In genomic region chr17:21218101-21218500, GRCh38 we compare ENCODE assay signal across 10 cellular contexts. TPM values are rescaled to one million over a fixed set of nuclear protein-coding genes. Genes with fewer than 3 reads are reported as not detected.
DNase-seq lines count a peak whose midpoint lies in the region; ATAC-seq and TF ChIP-seq lines count a peak whose summit lies in the region.
"Had no signal": no experiment of that assay in that cellular context is flagged by ENCODE, and none has a peak within 500 bp of the region (broad histone marks: within the 10 kb centered on the region; RNA-seq: fewer than 3 reads in every experiment).

No MANE protein-coding gene starts in this region.

- intact Hi-C loops in OCI-LY7 (cut with micrococcal nuclease; ENCODE audit: unreplicated experiment), result no loop called here

- no peaks in the 10 kb centered on the region for H3K9me2 ChIP-seq in OCI-LY7 (ENCODE audit: insufficient read depth, low read length)

- no peak overlapping the region for H3K4me3 ChIP-seq in OCI-LY7 (ENCODE audit: low read depth, low read length, poor library complexity, severe bottlenecking)
- H3K4me3 ChIP-seq in choroid plexus epithelial cell (ENCODE audit: low read depth, low read length), result no peak overlapping the region

- peaks cover 42% of the 10 kb centered on the region for H3K36me3 ChIP-seq in OCI-LY7 (ENCODE audit: insufficient read depth, low read length)

- no peak overlapping the region for H2AFZ ChIP-seq in OCI-LY7 (ENCODE audit: low read length)

- H3K27ac ChIP-seq in OCI-LY7 (ENCODE audit: low read depth, low read length, poor library complexity, severe bottlenecking), result no peak overlapping the region

- BruUV-seq in OCI-LY7 (replicated peaks; lab: Mats Ljungman, UMichigan), result no TSS peak

- DNase-seq in activated CD8-positive, alpha-beta memory T cell treated with anti-CD3 and anti-CD28 coated beads for 24 hours, result peak; percentile 61
- no peak for DNase-seq in activated CD8-positive, alpha-beta memory T cell treated with anti-CD3 and anti-CD28 coated beads, Interleukin-2, amount 50 U/mL, for 4 hours
- DNase-seq in OCI-LY7 (ENCODE audit: low spot score) (no peak), choroid plexus epithelial cell (ENCODE audit: low read depth) (peak; percentile 29), HCEC 1CT (no peak), NCI-H2227 treated with DMSO at 0.1 percent for 48 hours (lab: John Stamatoyannopoulos, UW) (no peak)
- DNase-seq in stimulated activated CD4-positive, alpha-beta T cell treated with anti-CD3 and anti-CD28 coated beads, TNF-alpha, amount 100 ng/mL, for 48 hours (ENCODE audit: low read depth in 3 of 3), result peak; percentile 19 to 34 (median 32)
- DNase-seq: activated naive CD8-positive, alpha-beta T cell treated with anti-CD3 and anti-CD28 coated beads, Interleukin-2, amount 10 ng/mL, durations not matched to agents 7 days and 5 days; effector memory CD8-positive, alpha-beta T cell had no signal

- peaks cover 2% of the 10 kb centered on the region; the same call in 1 of the 2 replicates for H4K20me1 ChIP-seq in OCI-LY7 (ENCODE audit: insufficient read depth, low read length)

- CTCF ChIA-PET in OCI-LY7 (lab: Charles Lee; ENCODE audit: unreplicated experiment), result no interaction called here

- H3K4me2 ChIP-seq in OCI-LY7 (ENCODE audit: low read length), result no peak overlapping the region

- TF ChIP-seq CTCF in OCI-LY7 (conservative IDR thresholded peaks at IDR 0.05; ENCODE audit: low read length) (peak; percentile 37; the same call in 1 of the 2 replicates), choroid plexus epithelial cell (conservative IDR thresholded peaks at IDR 0.05; ENCODE audit: low read depth, low read length) (peak; percentile 3)

- H3K79me2 ChIP-seq in OCI-LY7 (ENCODE audit: insufficient read depth, low read depth, low read length), result peaks cover 18% of the 10 kb centered on the region

- POLR2A ChIA-PET in OCI-LY7 (lab: Charles Lee), result no interaction called here

- ATAC-seq in HG03469 (IDR thresholded peaks at IDR 0.05; ENCODE audit: unreplicated experiment), result no peak
- ATAC-seq: effector memory CD8-positive, alpha-beta T cell had no signal

- peaks cover 7% of the 10 kb centered on the region for H3K4me1 ChIP-seq in OCI-LY7 (ENCODE audit: insufficient read depth, low read length, poor library complexity, severe bottlenecking)

- 0 out of 2 replicates have a peak, but pooled peaks cover 4% of the 10 kb centered on the region for H3K9me3 ChIP-seq in OCI-LY7 (ENCODE audit: low read length)

RNA-seq across cellular contexts. Expression of gene TMEM11, which starts 4.1 kb away (rescaled TPM):
- 26.8 and 27.3 TPM in 2 replicates for total RNA-seq in OCI-LY7 (2014; rRNA removed; shearing (Covaris generic))
- total RNA-seq in OCI-LY7 (2022), result 32.7 and 34.0 TPM in 2 replicates

RNA-seq across cellular contexts. Expression of gene NATD1, which starts 35.1 kb away (rescaled TPM):
- 0.41 and 0.85 TPM in 2 replicates for total RNA-seq in OCI-LY7 (2014; rRNA removed; shearing (Covaris generic))
- total RNA-seq in OCI-LY7 (2022), result 6.0 and 6.8 TPM in 2 replicates

Comparison
In these comparisons a context has a peak if more than half of its experiments do, and no peak if none do; other contexts are left out.
1. DNase-seq: peak in activated CD8-positive, alpha-beta memory T cell treated with anti-CD3 and anti-CD28 coated beads for 24 hours (single experiment), choroid plexus epithelial cell (single experiment) and stimulated activated CD4-positive, alpha-beta T cell treated with anti-CD3 and anti-CD28 coated beads, TNF-alpha, amount 100 ng/mL, for 48 hours (3 of 3); none in activated CD8-positive, alpha-beta memory T cell treated with anti-CD3 and anti-CD28 coated beads, Interleukin-2, amount 50 U/mL, for 4 hours (single experiment), OCI-LY7 (single experiment), HCEC 1CT (single experiment) and NCI-H2227 treated with DMSO at 0.1 percent for 48 hours (single experiment).